22 cellular contexts compared by ENCODE assay signal in the genomic region with DNA sequence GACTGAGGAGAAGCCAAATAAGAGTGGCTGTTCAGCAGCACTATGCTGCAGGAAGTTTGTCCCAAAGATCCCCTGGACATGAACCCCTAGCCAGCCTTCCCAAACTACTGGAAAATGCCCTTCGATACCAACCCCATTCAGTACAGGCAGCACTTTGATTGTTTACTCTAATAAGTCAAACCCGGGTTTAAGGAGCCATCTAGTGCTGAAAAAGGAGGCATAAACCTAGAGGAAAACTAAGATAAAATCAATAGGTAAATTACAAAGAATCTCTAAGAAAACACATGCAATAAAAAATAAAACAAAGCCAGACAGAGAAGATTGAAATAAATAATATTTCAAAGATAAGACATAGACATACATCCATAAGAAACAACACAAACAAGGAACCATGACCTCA.
DNase-seq lines count a peak whose midpoint lies in the region; ATAC-seq and TF ChIP-seq lines count a peak whose summit lies in the region.
"Had no signal": no experiment of that assay in that cellular context is flagged by ENCODE, and none has a peak within 500 bp of the region (broad histone marks: within the 10 kb centered on the region; RNA-seq: fewer than 3 reads in every experiment).

No MANE protein-coding gene starts in this region.

- no peak overlapping the region for H3K56ac ChIP-seq in IMR-90 (ENCODE audit: extremely low read depth, insufficient read depth, low read length)

- no peak overlapping the region for H3K4me2 ChIP-seq in IMR-90 (ENCODE audit: low read depth, low read length)
- H3K4me2 ChIP-seq in OCI-LY3 (ENCODE audit: low read length): no peak overlapping the region

- no peaks in the 10 kb centered on the region for H3K79me1 ChIP-seq in IMR-90 (ENCODE audit: low read depth in 1 of 2, low read length in 2 of 2)

- DNase-seq in NCI-H1105 treated with DMSO at 0.1 percent for 48 hours (lab: John Stamatoyannopoulos, UW): peak; percentile 17
- DNase-seq in NCI-H1105 (lab: John Stamatoyannopoulos, UW): no peak
- no peak for DNase-seq in IMR-90
- no peak for DNase-seq in RWPE1 (ENCODE audit: low spot score)
- DNase-seq in activated naive CD4-positive, alpha-beta T cell treated with anti-CD3 and anti-CD28 coated beads, Interleukin-2, amount 50 U/mL, for 16 hours: no peak
- no peak for DNase-seq in foreskin melanocyte
- DNase-seq: 8988T; CD4-positive, CD25-positive, alpha-beta regulatory T cell; DMS153; DND-41; H7; KG1; NCI-H1417; NCI-H1694; NCI-H2029 treated with DMSO at 0.1 percent for 48 hours; NCI-H2171; NCI-H345; NCI-H524; NCI-H82; RPMI8226; SHP77 had no signal

- H3K27me3 ChIP-seq in IMR-90 (ENCODE audit: control insufficient read depth, insufficient read depth, low read length) (no peaks in the 10 kb centered on the region), OCI-LY3 (ENCODE audit: low read depth, low read length) (no peaks in the 10 kb centered on the region)

- CTCF ChIA-PET in IMR-90 (lab: Yijun Ruan, JAX): no interaction called here
- CTCF ChIA-PET in RWPE1 (lab: Yijun Ruan, JAX): interaction anchor here (0.7 kb wide), 1 partner anchor 354 kb away, joined by 4 read pairs; no protein-coding TSS in a partner anchor

- intact Hi-C loops in IMR-90 (cut with micrococcal nuclease): no loop called here

- H3K9me3 ChIP-seq in IMR-90 (ENCODE audit: control insufficient read depth, insufficient read depth, low read length): no peaks in the 10 kb centered on the region
- H3K9me3 ChIP-seq in OCI-LY3 (ENCODE audit: insufficient read depth, low read length): no peaks in the 10 kb centered on the region

- no peak overlapping the region for H2AK5ac ChIP-seq in IMR-90 (ENCODE audit: low read depth, low read length)

- TF ChIP-seq CTCF in IMR-90 (conservative IDR thresholded peaks at IDR 0.05; ENCODE audit: low read depth, low read length) (no peak), OCI-LY3 (IDR thresholded peaks at IDR 0.05; ENCODE audit: low read depth, low read length) (peak; percentile 25), RWPE1 (conservative IDR thresholded peaks at IDR 0.05; ENCODE audit: low read depth) (no peak)

- no peak overlapping the region for H3K14ac ChIP-seq in IMR-90 (replicated peaks; ENCODE audit: low read depth, low read length)

- no peaks in the 10 kb centered on the region for H3K4me1 ChIP-seq in IMR-90 (ENCODE audit: control insufficient read depth, insufficient read depth, low read length)
- no peaks in the 10 kb centered on the region for H3K4me1 ChIP-seq in OCI-LY3 (ENCODE audit: low read length)

- in situ Hi-C loops in IMR-90 (cut with MboI; ENCODE audit: low sequenced_read_pairs): no loop called here

- ATAC-seq in IMR-90 (ENCODE audit: low read depth): no peak

- BruUV-seq in IMR-90 (replicated peaks; lab: Mats Ljungman, UMichigan): no TSS peak

- no peak overlapping the region for H2BK20ac ChIP-seq in IMR-90 (ENCODE audit: low read depth, low read length)

- no peak overlapping the region for H3K4ac ChIP-seq in IMR-90 (ENCODE audit: low read depth, low read length)

- H3K79me2 ChIP-seq in OCI-LY3 (ENCODE audit: low read length): no peaks in the 10 kb centered on the region

- H4K8ac ChIP-seq in IMR-90 (ENCODE audit: low read depth in 2 of 2, low read length in 2 of 2): no peak overlapping the region

- H2BK5ac ChIP-seq in IMR-90 (ENCODE audit: low read depth, low read length, poor library complexity, severe bottlenecking): no peak overlapping the region

- no peak for TF ChIP-seq POLR2A in IMR-90 (IDR thresholded peaks at IDR 0.05; ENCODE audit: low read depth, low read length)

- no peaks in the 10 kb centered on the region for H4K20me1 ChIP-seq in IMR-90 (ENCODE audit: insufficient read depth, low read length)
- H4K20me1 ChIP-seq in OCI-LY3 (ENCODE audit: insufficient read depth, low read length): no peaks in the 10 kb centered on the region

- peak; percentile 26; the same call in 1 of the 2 replicates for TF ChIP-seq RAD21 in IMR-90 (IDR thresholded peaks at IDR 0.05; ENCODE audit: low read length)

- H3K4me3 ChIP-seq in IMR-90 (ENCODE audit: insufficient read depth, low read depth, low read length): no peak overlapping the region
- H3K4me3 ChIP-seq in OCI-LY3 (ENCODE audit: low read length): no peak overlapping the region

- no peak overlapping the region for H2AK9ac ChIP-seq in IMR-90 (replicated peaks; ENCODE audit: low read depth, low read length, poor library complexity)

- dilution Hi-C loops in IMR-90 (cut with HindIII; ENCODE audit: low sequenced_read_pairs, unreplicated experiment): no loop called here

- H4K5ac ChIP-seq in IMR-90 (ENCODE audit: low read depth, low read length): no peak overlapping the region

- H3K36me3 ChIP-seq in IMR-90 (ENCODE audit: control insufficient read depth, insufficient read depth, low read length): no peaks in the 10 kb centered on the region
- no peaks in the 10 kb centered on the region for H3K36me3 ChIP-seq in OCI-LY3 (replicated peaks; ENCODE audit: low read depth, low read length)

- H4K91ac ChIP-seq in IMR-90 (ENCODE audit: insufficient read depth, low read depth, low read length): no peak overlapping the region

- H3K9ac ChIP-seq in IMR-90 (ENCODE audit: low read depth, low read length) (no peak overlapping the region), OCI-LY3 (ENCODE audit: low read length) (no peak overlapping the region)

- no peak overlapping the region for H3K18ac ChIP-seq in IMR-90 (ENCODE audit: low read depth, low read length)

- H2BK120ac ChIP-seq in IMR-90 (ENCODE audit: low read depth, low read length): no peak overlapping the region

- H3K23ac ChIP-seq in IMR-90 (ENCODE audit: low read depth, low read length): no peak overlapping the region

- POLR2A ChIA-PET in IMR-90 (lab: Charles Lee; ENCODE audit: unreplicated experiment): no interaction called here
- POLR2A ChIA-PET in RWPE1 (lab: Yijun Ruan, JAX; ENCODE audit: low non-redundant PET): no interaction called here

- H3K9me1 ChIP-seq in IMR-90 (ENCODE audit: insufficient read depth, low read length): no peaks in the 10 kb centered on the region

- no CpG with 5 or more reads among the region's 2 CpGs for WGBS in IMR-90 (ENCODE audit: extremely low coverage in 2 of 2, insufficient read length in 1 of 2), 2 experiments

- H2AFZ ChIP-seq in IMR-90 (replicated peaks; ENCODE audit: low read length, poor library complexity) (no peak overlapping the region), OCI-LY3 (ENCODE audit: low read depth, low read length) (no peak overlapping the region; the same call in 1 of the 2 replicates)

- H3K27ac ChIP-seq in IMR-90 (ENCODE audit: insufficient read depth, low read length) (no peak overlapping the region), OCI-LY3 (ENCODE audit: low read length) (no peak overlapping the region), RWPE1 (no peak overlapping the region)

- H2BK15ac ChIP-seq in IMR-90 (ENCODE audit: low read depth, low read length): no peak overlapping the region

TF ChIP-seq in IMR-90, 13 proteins besides CTCF, POLR2A, EP300 and RAD21:
- TF ChIP-seq RCOR1 (IDR thresholded peaks at IDR 0.05; ENCODE audit: insufficient replicate concordance, low read length) (no peak), MXI1 (IDR thresholded peaks at IDR 0.05; ENCODE audit: borderline replicate concordance, low read depth, low read length) (no peak), MAFK (IDR thresholded peaks at IDR 0.05; ENCODE audit: low read depth, low read length) (no peak), SMC3 (IDR thresholded peaks at IDR 0.05; ENCODE audit: low read depth, low read length) (no peak), BHLHE40 (IDR thresholded peaks at IDR 0.05; ENCODE audit: low read depth, low read length) (no peak), RFX5 (IDR thresholded peaks at IDR 0.05; ENCODE audit: low read depth, low read length) (no peak), FOS (IDR thresholded peaks at IDR 0.05; ENCODE audit: low read depth, low read length) (no peak), CEBPB (IDR thresholded peaks at IDR 0.05; ENCODE audit: low read depth, low read length) (no peak), NFE2L2 (IDR thresholded peaks at IDR 0.05; ENCODE audit: low read depth, low read length) (no peak), CHD1 (IDR thresholded peaks at IDR 0.05; ENCODE audit: low read depth, low read length) (no peak)
- TF ChIP-seq, protein P1, sequence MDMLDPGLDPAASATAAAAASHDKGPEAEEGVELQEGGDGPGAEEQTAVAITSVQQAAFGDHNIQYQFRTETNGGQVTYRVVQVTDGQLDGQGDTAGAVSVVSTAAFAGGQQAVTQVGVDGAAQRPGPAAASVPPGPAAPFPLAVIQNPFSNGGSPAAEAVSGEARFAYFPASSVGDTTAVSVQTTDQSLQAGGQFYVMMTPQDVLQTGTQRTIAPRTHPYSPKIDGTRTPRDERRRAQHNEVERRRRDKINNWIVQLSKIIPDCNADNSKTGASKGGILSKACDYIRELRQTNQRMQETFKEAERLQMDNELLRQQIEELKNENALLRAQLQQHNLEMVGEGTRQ (IDR thresholded peaks at IDR 0.05; ENCODE audit: low read depth, low read length): no peak
- TF ChIP-seq, protein P2, sequence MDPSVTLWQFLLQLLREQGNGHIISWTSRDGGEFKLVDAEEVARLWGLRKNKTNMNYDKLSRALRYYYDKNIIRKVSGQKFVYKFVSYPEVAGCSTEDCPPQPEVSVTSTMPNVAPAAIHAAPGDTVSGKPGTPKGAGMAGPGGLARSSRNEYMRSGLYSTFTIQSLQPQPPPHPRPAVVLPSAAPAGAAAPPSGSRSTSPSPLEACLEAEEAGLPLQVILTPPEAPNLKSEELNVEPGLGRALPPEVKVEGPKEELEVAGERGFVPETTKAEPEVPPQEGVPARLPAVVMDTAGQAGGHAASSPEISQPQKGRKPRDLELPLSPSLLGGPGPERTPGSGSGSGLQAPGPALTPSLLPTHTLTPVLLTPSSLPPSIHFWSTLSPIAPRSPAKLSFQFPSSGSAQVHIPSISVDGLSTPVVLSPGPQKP (IDR thresholded peaks at IDR 0.05; ENCODE audit: borderline replicate concordance, low read depth, low read length): no peak
TF ChIP-seq in IMR-90: peak in this region for 0.
